ENCODE assay signal across 7 cellular contexts in the genomic region with DNA sequence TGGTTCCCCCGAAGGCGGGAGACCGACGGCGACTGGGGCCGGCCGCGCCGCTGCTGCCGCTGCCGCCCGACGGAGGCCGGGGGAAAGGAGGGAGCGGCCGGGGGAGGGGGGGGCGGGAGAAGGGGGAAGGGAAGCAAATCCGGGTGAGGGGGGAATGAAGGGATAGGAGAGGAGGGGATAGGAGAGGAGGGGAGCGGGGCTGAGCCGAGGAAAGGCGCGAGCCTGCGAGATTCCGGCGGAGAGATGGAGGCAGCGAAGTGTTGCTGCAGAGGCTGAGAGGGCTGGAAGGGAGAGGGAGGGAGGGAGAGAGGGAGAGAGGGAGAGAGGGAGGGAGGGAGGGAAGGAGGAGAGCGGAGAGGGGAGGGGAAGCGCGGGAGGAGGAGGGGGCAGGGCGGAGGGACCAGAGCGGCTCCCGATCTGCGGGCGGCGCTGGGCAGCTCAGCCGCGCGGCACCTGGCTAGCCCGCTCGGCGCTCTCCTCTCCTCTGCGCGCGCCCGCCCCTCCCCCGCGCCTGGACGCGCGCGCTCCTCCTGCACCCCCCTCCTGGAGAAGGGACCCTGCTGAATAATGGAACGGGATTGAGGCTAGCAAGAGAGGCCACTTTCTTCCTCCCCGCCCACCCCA. TPM values are rescaled to one million over a fixed set of nuclear protein-coding genes. Genes with fewer than 3 reads are reported as not detected.
DNase-seq lines count a peak whose midpoint lies in the region; ATAC-seq and TF ChIP-seq lines count a peak whose summit lies in the region.

No MANE protein-coding gene starts in this region.

- intact Hi-C loops in stomach (cut with DNase I; ENCODE audit: low total_unique reads): no loop called here

- peaks cover 83% of the 10 kb centered on the region for H3K27me3 ChIP-seq in HUES48 (ENCODE audit: control insufficient read depth, insufficient read depth, low read length)
- peaks cover 0 to 18% of the 10 kb centered on the region in 2 donors for H3K27me3 ChIP-seq in Peyer's patch
- H3K27me3 ChIP-seq in iPS-15b (ENCODE audit: control insufficient read depth, insufficient read depth, low read length): peaks cover 76% of the 10 kb centered on the region
- peaks cover 14 to 95% (median 66%) of the 10 kb centered on the region in 3 donors for H3K27me3 ChIP-seq in stomach
- no peaks in the 10 kb centered on the region; the same call in 1 of the 2 replicates for H3K27me3 ChIP-seq in SJCRH30

- H3K4me1 Mint-ChIP-seq in stimulated activated effector memory CD8-positive, alpha-beta T cell treated with anti-CD3 and anti-CD28 coated beads, Interleukin-12 subunit alpha, Interleukin-12 subunit beta, amount 100 ng/mL, for 72 hours: peaks cover 4% of the 10 kb centered on the region

- H3K9me3 Mint-ChIP-seq in stimulated activated effector memory CD8-positive, alpha-beta T cell treated with anti-CD3 and anti-CD28 coated beads, Interleukin-12 subunit alpha, Interleukin-12 subunit beta, amount 100 ng/mL, for 72 hours: no peaks in the 10 kb centered on the region

- H3K36me3 ChIP-seq in HUES48 (ENCODE audit: control insufficient read depth, insufficient read depth, low read length) (no peaks in the 10 kb centered on the region), Peyer's patch (no peaks in the 10 kb centered on the region), iPS-15b (ENCODE audit: control insufficient read depth, insufficient read depth, low read length) (no peaks in the 10 kb centered on the region), stomach (no peaks in the 10 kb centered on the region), SJCRH30 (no peaks in the 10 kb centered on the region)

- TF ChIP-seq POLR2A in Peyer's patch (IDR thresholded peaks at IDR 0.05) (no peak), stomach (IDR thresholded peaks at IDR 0.05) (no peak)

- H3K4me3 ChIP-seq in HUES48 (ENCODE audit: low read depth, low read length): peak overlapping the region; percentile 61
- peak overlapping the region in 3 of 4 donors; percentile 26 to 41 (median 32) for H3K4me3 ChIP-seq in Peyer's patch
- H3K4me3 ChIP-seq in iPS-15b (ENCODE audit: low read depth, low read length): peak overlapping the region; percentile 77
- H3K4me3 ChIP-seq in stomach: peak overlapping the region; percentile 29 to 43 (median 40)
- no peak overlapping the region for H3K4me3 ChIP-seq in SJCRH30

- 1 to 2% (median 1%) methylated on average over 22 to 50 of the region's 53 CpGs for WGBS in stomach, 5 donors

- DNase-seq in Peyer's patch: no peak
- DNase-seq in stomach: no peak
- no peak for DNase-seq in stimulated activated effector memory CD8-positive, alpha-beta T cell treated with anti-CD3 and anti-CD28 coated beads, Interleukin-12 subunit alpha, Interleukin-12 subunit beta, amount 100 ng/mL, for 72 hours (ENCODE audit: low spot score in 2 of 2)
- no peak for DNase-seq in SJCRH30

- H3K27ac ChIP-seq in HUES48 (ENCODE audit: low read depth, low read length) (no peak overlapping the region), Peyer's patch (no peak overlapping the region), stomach (peak overlapping the region in 1 of 5 donors; percentile 24), SJCRH30 (no peak overlapping the region)

- H3K36me3 Mint-ChIP-seq in stimulated activated effector memory CD8-positive, alpha-beta T cell treated with anti-CD3 and anti-CD28 coated beads, Interleukin-12 subunit alpha, Interleukin-12 subunit beta, amount 100 ng/mL, for 72 hours: no peaks in the 10 kb centered on the region

- H3K4me1 ChIP-seq in HUES48 (ENCODE audit: control insufficient read depth, insufficient read depth, low read length): peaks cover 15% of the 10 kb centered on the region
- H3K4me1 ChIP-seq in Peyer's patch: peaks cover 0 to 15% (median 7%) of the 10 kb centered on the region in 4 donors
- H3K4me1 ChIP-seq in iPS-15b (ENCODE audit: control insufficient read depth, insufficient read depth, low read length): peaks cover 15% of the 10 kb centered on the region
- peaks cover 12 to 30% (median 17%) of the 10 kb centered on the region in 4 donors for H3K4me1 ChIP-seq in stomach
- H3K4me1 ChIP-seq in SJCRH30: no peaks in the 10 kb centered on the region

- H3K9me3 ChIP-seq in HUES48 (ENCODE audit: control insufficient read depth, insufficient read depth, low read length) (no peaks in the 10 kb centered on the region), Peyer's patch (no peaks in the 10 kb centered on the region), iPS-15b (ENCODE audit: control insufficient read depth, insufficient read depth, low read length) (no peaks in the 10 kb centered on the region), stomach (no peaks in the 10 kb centered on the region), SJCRH30 (replicated peaks) (no peaks in the 10 kb centered on the region)

- H3K9ac ChIP-seq in HUES48 (ENCODE audit: low read depth, low read length) (no peak overlapping the region), iPS-15b (ENCODE audit: low read depth, low read length) (peak overlapping the region; percentile 8)

- no peak for TF ChIP-seq EP300 in stomach (IDR thresholded peaks at IDR 0.05)

- ATAC-seq in stimulated activated effector memory CD8-positive, alpha-beta T cell treated with anti-CD3 and anti-CD28 coated beads, Interleukin-12 subunit alpha, Interleukin-12 subunit beta, amount 100 ng/mL, for 72 hours: no peak
- no peak for ATAC-seq in HG03342 (IDR thresholded peaks at IDR 0.05; ENCODE audit: unreplicated experiment)

- H3K4me3 Mint-ChIP-seq in stimulated activated effector memory CD8-positive, alpha-beta T cell treated with anti-CD3 and anti-CD28 coated beads, Interleukin-12 subunit alpha, Interleukin-12 subunit beta, amount 100 ng/mL, for 72 hours: no peak overlapping the region

- H3K27ac Mint-ChIP-seq in stimulated activated effector memory CD8-positive, alpha-beta T cell treated with anti-CD3 and anti-CD28 coated beads, Interleukin-12 subunit alpha, Interleukin-12 subunit beta, amount 100 ng/mL, for 72 hours: no peak overlapping the region

- TF ChIP-seq CTCF in Peyer's patch (IDR thresholded peaks at IDR 0.05) (no peak), stomach (IDR thresholded peaks at IDR 0.05) (no peak)

RNA-seq across cellular contexts. Expression of a gene that starts 52.4 kb away (rescaled TPM):
- total RNA-seq in Peyer's patch: not detected
- not detected for total RNA-seq in stomach
- polyA plus RNA-seq in stomach: not detected
- total RNA-seq in SJCRH30 (2014; rRNA removed; shearing (Covaris generic)): not detected in 2 replicates
